In the genomic region with DNA sequence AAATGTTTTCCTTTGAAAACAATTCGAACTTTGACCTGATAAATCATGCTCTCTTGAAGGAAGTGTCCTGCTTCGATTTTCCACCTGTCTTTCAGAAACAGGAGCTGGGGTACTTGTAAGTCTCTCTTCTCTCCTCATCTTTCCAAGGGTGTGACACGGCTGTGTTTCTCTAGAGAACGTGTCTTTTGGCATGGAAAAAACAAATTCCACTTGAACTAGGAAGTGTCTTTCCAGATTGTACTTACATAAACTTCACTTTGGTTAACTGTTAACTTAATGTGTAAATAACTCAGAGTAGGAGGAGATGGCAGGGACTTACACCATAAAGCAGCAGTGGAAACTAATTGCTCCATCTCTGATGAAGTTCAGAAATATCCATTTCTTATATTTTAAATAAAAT, we compare ENCODE assay signal across 20 cellular contexts. TPM values are rescaled to one million over a fixed set of nuclear protein-coding genes. Genes with fewer than 3 reads are reported as not detected.
"Had no signal": no experiment of that assay in that cellular context is flagged by ENCODE, and none has a peak within 500 bp of the region (broad histone marks: within the 10 kb centered on the region; RNA-seq: fewer than 3 reads in every experiment).

No MANE protein-coding gene starts in this region.

- H3K4me3 Mint-ChIP-seq: activated CD4-positive, alpha-beta T cell treated with anti-CD3 and anti-CD28 coated beads, Interleukin-2, amount 10 ng/mL, durations not matched to agents 7 days and 5 days; activated CD8-positive, alpha-beta T cell treated with anti-CD3 and anti-CD28 coated beads, Interleukin-2, amount 10 ng/mL, durations not matched to agents 7 days and 5 days; activated naive CD4-positive, alpha-beta T cell treated with anti-CD3 and anti-CD28 coated beads, Interleukin-2, amount 10 ng/mL, durations not matched to agents 7 days and 5 days; activated naive CD8-positive, alpha-beta T cell treated with anti-CD3 and anti-CD28 coated beads, Interleukin-2, amount 50 U/mL, for 24 hours; activated T-cell treated with anti-CD3 and anti-CD28 coated beads, Interleukin-2, amount 50 U/mL, for 24 hours; central memory CD8-positive, alpha-beta T cell; immature natural killer cell; mesothelial cell of epicardium; nephron progenitor cell; stimulated activated naive CD8-positive, alpha-beta T cell treated with anti-CD3 and anti-CD28 coated beads, Interleukin-15, amount 100 ng/mL, for 72 hours; T-helper 1 cell treated with Interleukin-12 subunit alpha and Interleukin-12 subunit beta and Interleukin-4 antibody, amounts not matched to agents 30 μg/mL and 1 μg/mL, for 36 hours had no signal

- H3K9me3 Mint-ChIP-seq: activated CD4-positive, alpha-beta T cell treated with anti-CD3 and anti-CD28 coated beads, Interleukin-2, amount 10 ng/mL, durations not matched to agents 7 days and 5 days; activated naive CD4-positive, alpha-beta T cell treated with anti-CD3 and anti-CD28 coated beads, Interleukin-2, amount 10 ng/mL, durations not matched to agents 7 days and 5 days; activated naive CD8-positive, alpha-beta T cell treated with anti-CD3 and anti-CD28 coated beads, Interleukin-2, amount 50 U/mL, for 24 hours; activated T-cell treated with anti-CD3 and anti-CD28 coated beads, Interleukin-2, amount 50 U/mL, for 24 hours; central memory CD8-positive, alpha-beta T cell; mesothelial cell of epicardium; nephron progenitor cell; stimulated activated naive CD8-positive, alpha-beta T cell treated with anti-CD3 and anti-CD28 coated beads, Interleukin-15, amount 100 ng/mL, for 72 hours; T-helper 1 cell treated with Interleukin-12 subunit alpha and Interleukin-12 subunit beta and Interleukin-4 antibody, amounts not matched to agents 30 μg/mL and 1 μg/mL, for 36 hours had no signal

- H3K9me3 ChIP-seq: gastroesophageal sphincter, heart right ventricle, lower lobe of right lung, suprapubic skin had no signal

- H3K36me3 ChIP-seq: gastroesophageal sphincter, heart right ventricle, lower lobe of right lung, suprapubic skin had no signal

- H3K4me1 Mint-ChIP-seq: activated CD4-positive, alpha-beta T cell treated with anti-CD3 and anti-CD28 coated beads, Interleukin-2, amount 10 ng/mL, durations not matched to agents 7 days and 5 days; activated naive CD4-positive, alpha-beta T cell treated with anti-CD3 and anti-CD28 coated beads, Interleukin-2, amount 10 ng/mL, durations not matched to agents 7 days and 5 days; activated naive CD8-positive, alpha-beta T cell treated with anti-CD3 and anti-CD28 coated beads, Interleukin-2, amount 50 U/mL, for 24 hours; central memory CD8-positive, alpha-beta T cell; immature natural killer cell had no signal

- DNase-seq: activated CD4-positive, alpha-beta T cell treated with anti-CD3 and anti-CD28 coated beads, Interleukin-2, amount 10 ng/mL, durations not matched to agents 7 days and 5 days; activated CD8-positive, alpha-beta T cell treated with anti-CD3 and anti-CD28 coated beads, Interleukin-2, amount 10 ng/mL, durations not matched to agents 7 days and 5 days; activated naive CD4-positive, alpha-beta T cell treated with anti-CD3 and anti-CD28 coated beads, Interleukin-2, amount 10 ng/mL, durations not matched to agents 7 days and 5 days; activated naive CD8-positive, alpha-beta T cell treated with anti-CD3 and anti-CD28 coated beads, Interleukin-2, amount 50 U/mL, for 24 hours; activated T-cell treated with anti-CD3 and anti-CD28 coated beads, Interleukin-2, amount 50 U/mL, for 24 hours; aorta; cortex of kidney; erythroblast; heart right ventricle; immature natural killer cell; kidney glomerular epithelial cell; lower lobe of right lung; nephron progenitor cell; nucleus accumbens; stimulated activated naive CD8-positive, alpha-beta T cell treated with anti-CD3 and anti-CD28 coated beads, Interleukin-15, amount 100 ng/mL, for 72 hours had no signal

- H3K27ac Mint-ChIP-seq: activated CD4-positive, alpha-beta T cell treated with anti-CD3 and anti-CD28 coated beads, Interleukin-2, amount 10 ng/mL, durations not matched to agents 7 days and 5 days; activated CD8-positive, alpha-beta T cell treated with anti-CD3 and anti-CD28 coated beads, Interleukin-2, amount 10 ng/mL, durations not matched to agents 7 days and 5 days; activated naive CD4-positive, alpha-beta T cell treated with anti-CD3 and anti-CD28 coated beads, Interleukin-2, amount 10 ng/mL, durations not matched to agents 7 days and 5 days; activated naive CD8-positive, alpha-beta T cell treated with anti-CD3 and anti-CD28 coated beads, Interleukin-2, amount 50 U/mL, for 24 hours; activated T-cell treated with anti-CD3 and anti-CD28 coated beads, Interleukin-2, amount 50 U/mL, for 24 hours; immature natural killer cell; mesothelial cell of epicardium; nephron progenitor cell; stimulated activated naive CD8-positive, alpha-beta T cell treated with anti-CD3 and anti-CD28 coated beads, Interleukin-15, amount 100 ng/mL, for 72 hours; T-helper 1 cell treated with Interleukin-12 subunit alpha and Interleukin-12 subunit beta and Interleukin-4 antibody, amounts not matched to agents 30 μg/mL and 1 μg/mL, for 36 hours had no signal

- ATAC-seq: activated CD8-positive, alpha-beta T cell treated with anti-CD3 and anti-CD28 coated beads, Interleukin-2, amount 10 ng/mL, durations not matched to agents 7 days and 5 days; activated naive CD8-positive, alpha-beta T cell treated with anti-CD3 and anti-CD28 coated beads, Interleukin-2, amount 50 U/mL, for 24 hours; gastroesophageal sphincter; heart right ventricle; stimulated activated naive CD8-positive, alpha-beta T cell treated with anti-CD3 and anti-CD28 coated beads, Interleukin-15, amount 100 ng/mL, for 72 hours had no signal

- H3K27ac ChIP-seq: gastroesophageal sphincter, heart right ventricle, lower lobe of right lung, suprapubic skin had no signal

- H3K36me3 Mint-ChIP-seq: activated naive CD4-positive, alpha-beta T cell treated with anti-CD3 and anti-CD28 coated beads, Interleukin-2, amount 10 ng/mL, durations not matched to agents 7 days and 5 days; immature natural killer cell; mesothelial cell of epicardium had no signal

- H3K4me3 ChIP-seq: gastroesophageal sphincter, heart right ventricle, lower lobe of right lung, suprapubic skin had no signal

RNA-seq across cellular contexts. Expression of a gene that starts 4.2 kb away (rescaled TPM):
- total RNA-seq: activated CD4-positive, alpha-beta T cell treated with anti-CD3 and anti-CD28 coated beads, Interleukin-2, amount 10 ng/mL, durations not matched to agents 7 days and 5 days; activated CD8-positive, alpha-beta T cell treated with anti-CD3 and anti-CD28 coated beads, Interleukin-2, amount 10 ng/mL, durations not matched to agents 7 days and 5 days; mesothelial cell of epicardium; suprapubic skin had no signal
